21 cellular contexts compared by ENCODE assay signal in genomic region chr19:405138-405965, GRCh38. TPM values are rescaled to one million over a fixed set of nuclear protein-coding genes. Genes with fewer than 3 reads are reported as not detected.
DNase-seq lines count a peak whose midpoint lies in the region; ATAC-seq and TF ChIP-seq lines count a peak whose summit lies in the region.
"Had no signal": no experiment of that assay in that cellular context is flagged by ENCODE, and none has a peak within 500 bp of the region (broad histone marks: within the 10 kb centered on the region; RNA-seq: fewer than 3 reads in every experiment).

No MANE protein-coding gene starts in this region.

- no peak for TF ChIP-seq CTCF in left ventricle myocardium inferior (IDR thresholded peaks at IDR 0.05; ENCODE audit: borderline replicate concordance)
- no peak for TF ChIP-seq CTCF in VCaP (conservative IDR thresholded peaks at IDR 0.05)
- TF ChIP-seq CTCF in upper lobe of right lung (IDR thresholded peaks at IDR 0.05), result no peak

- CTCF ChIA-PET in naive thymus-derived CD4-positive, alpha-beta T cell (lab: Charles Lee), result no interaction called here

- POLR2A ChIA-PET in naive thymus-derived CD4-positive, alpha-beta T cell (lab: Charles Lee), result no interaction called here

- ATAC-seq in Right ventricle myocardium inferior (no peak), upper lobe of right lung (no peak), HG02763 (IDR thresholded peaks at IDR 0.05; ENCODE audit: unreplicated experiment) (no peak)
- ATAC-seq in naive thymus-derived CD4-positive, alpha-beta T cell, result no peak
- ATAC-seq: T-helper 17 cell had no signal

- peaks cover 86% of the 10 kb centered on the region for H3K27me3 ChIP-seq in left ventricle myocardium inferior (ENCODE audit: low read depth)
- H3K27me3 ChIP-seq in upper lobe of right lung, result peaks cover 30% of the 10 kb centered on the region
- H3K27me3 ChIP-seq in naive thymus-derived CD4-positive, alpha-beta T cell (ENCODE audit: control insufficient read depth in 2 of 2, insufficient read depth in 2 of 2, low read length in 2 of 2), result peaks cover 0 to 9% of the 10 kb centered on the region in 2 donors
- H3K27me3 ChIP-seq: ovary had no signal

- H3K4me3 ChIP-seq in left ventricle myocardium inferior, result no peak overlapping the region
- H3K4me3 ChIP-seq in upper lobe of right lung, result no peak overlapping the region
- no peak overlapping the region for H3K4me3 ChIP-seq in naive thymus-derived CD4-positive, alpha-beta T cell (ENCODE audit: low read length)
- H3K4me3 ChIP-seq: ovary, stomach had no signal

- no peak overlapping the region for H3K27ac ChIP-seq in left ventricle myocardium inferior (replicated peaks)
- H3K27ac ChIP-seq in VCaP, result peak overlapping the region; percentile 22
- H3K27ac ChIP-seq in upper lobe of right lung, result no peak overlapping the region
- no peak overlapping the region for H3K27ac ChIP-seq in naive thymus-derived CD4-positive, alpha-beta T cell (ENCODE audit: low read depth, low read length)
- H3K27ac ChIP-seq: ovary, stomach had no signal

- intact Hi-C loops in Right ventricle myocardium inferior (cut with DNase I), result no loop called here
- intact Hi-C loops in left ventricle myocardium inferior (cut with micrococcal nuclease), result no loop called here
- intact Hi-C loops in upper lobe of right lung (cut with DNase I), result no loop called here
- intact Hi-C loops in naive thymus-derived CD4-positive, alpha-beta T cell (cut with micrococcal nuclease), result no loop called here

- H3K27ac Mint-ChIP-seq in naive thymus-derived CD4-positive, alpha-beta T cell, result no peak overlapping the region
- H3K27ac Mint-ChIP-seq: activated naive CD4-positive, alpha-beta T cell treated with anti-CD3 and anti-CD28 coated beads, Interleukin-2, amount 50 U/mL, for 72 hours; immature natural killer cell; mesothelial cell of epicardium; T-helper 17 cell had no signal

- H3K36me3 Mint-ChIP-seq in naive thymus-derived CD4-positive, alpha-beta T cell, result peaks cover 0 to 4% (median 0%) of the 10 kb centered on the region in 5 donors
- H3K36me3 Mint-ChIP-seq: activated naive CD4-positive, alpha-beta T cell treated with anti-CD3 and anti-CD28 coated beads, Interleukin-2, amount 50 U/mL, for 72 hours; brain; immature natural killer cell; mesothelial cell of epicardium had no signal

- H3K9me3 Mint-ChIP-seq in naive thymus-derived CD4-positive, alpha-beta T cell, result peaks cover 0 to 7% (median 0%) of the 10 kb centered on the region in 11 donors
- H3K9me3 Mint-ChIP-seq: activated naive CD4-positive, alpha-beta T cell treated with anti-CD3 and anti-CD28 coated beads, Interleukin-2, amount 50 U/mL, for 72 hours; immature natural killer cell; mesothelial cell of epicardium had no signal

- H3K4me1 ChIP-seq in left ventricle myocardium inferior, result peaks cover 24% of the 10 kb centered on the region
- H3K4me1 ChIP-seq in upper lobe of right lung, result peaks cover 13% of the 10 kb centered on the region
- H3K4me1 ChIP-seq in naive thymus-derived CD4-positive, alpha-beta T cell (ENCODE audit: control insufficient read depth in 2 of 2, insufficient read depth in 2 of 2, low read length in 2 of 2), result peaks cover 0 to 8% of the 10 kb centered on the region in 2 donors

- H3K4me1 Mint-ChIP-seq in naive thymus-derived CD4-positive, alpha-beta T cell, result peaks cover 5 to 9% (median 7%) of the 10 kb centered on the region in 7 donors

- H3K36me3 ChIP-seq in left ventricle myocardium inferior (no peaks in the 10 kb centered on the region), upper lobe of right lung (no peaks in the 10 kb centered on the region)
- no peaks in the 10 kb centered on the region for H3K36me3 ChIP-seq in naive thymus-derived CD4-positive, alpha-beta T cell (ENCODE audit: control insufficient read depth in 2 of 3, insufficient read depth in 3 of 3, low read length in 3 of 3)
- H3K36me3 ChIP-seq: ovary, stomach had no signal

- H3K27me3 Mint-ChIP-seq in naive thymus-derived CD4-positive, alpha-beta T cell, result peaks cover 10 to 27% (median 18%) of the 10 kb centered on the region in 5 donors

- H3K4me3 Mint-ChIP-seq in naive thymus-derived CD4-positive, alpha-beta T cell, result peak overlapping the region in 1 of 10 donors; percentile 34
- H3K4me3 Mint-ChIP-seq: mesothelial cell of epicardium, T-helper 17 cell had no signal

- H3K9me3 ChIP-seq in left ventricle myocardium inferior (replicated peaks) (no peaks in the 10 kb centered on the region), upper lobe of right lung (no peaks in the 10 kb centered on the region)
- no peaks in the 10 kb centered on the region for H3K9me3 ChIP-seq in naive thymus-derived CD4-positive, alpha-beta T cell (ENCODE audit: control insufficient read depth in 2 of 3, low read length in 3 of 3)
- H3K9me3 ChIP-seq: ovary, stomach had no signal

- DNase-seq in Right ventricle myocardium inferior (ENCODE audit: missing footprints) (peak; percentile 40), left ventricle myocardium inferior (no peak), mucosa of gallbladder (ENCODE audit: low spot score) (peak; percentile 60), upper lobe of right lung (peak; percentile 60), NK-92 (lab: John Stamatoyannopoulos, UW; ENCODE audit: unreplicated experiment) (no peak)
- no peak for DNase-seq in naive thymus-derived CD4-positive, alpha-beta T cell
- DNase-seq: activated CD4-positive, CD25-positive, alpha-beta regulatory T cell treated with anti-CD3 and anti-CD28 coated beads, Interleukin-2, amount 50 U/mL, for 72 hours; dermis blood vessel endothelial cell; DMS79; immature natural killer cell; NCI-H1048; NCI-H2081 treated with DMSO at 0.1 percent for 48 hours; NCI-H82; stomach; T-helper 17 cell had no signal

RNA-seq across cellular contexts. Expression of gene C2CD4C, which starts 3.6 kb away (rescaled TPM):
- total RNA-seq in Right ventricle myocardium inferior, result 1.0 TPM
- 0.63 TPM for total RNA-seq in left ventricle myocardium inferior
- total RNA-seq in mucosa of gallbladder, result 172 TPM
- 2.6 TPM for total RNA-seq in upper lobe of right lung
- not detected for total RNA-seq in naive thymus-derived CD4-positive, alpha-beta T cell
- not detected for polyA plus RNA-seq in naive thymus-derived CD4-positive, alpha-beta T cell
- total RNA-seq: T-helper 17 cell had no signal
- polyA plus RNA-seq: immature natural killer cell had no signal

RNA-seq across cellular contexts. Expression of gene SHC2, which starts 55.5 kb away (rescaled TPM):
- total RNA-seq in Right ventricle myocardium inferior (10.7 TPM), left ventricle myocardium inferior (11.3 TPM), mucosa of gallbladder (139 TPM), upper lobe of right lung (37.8 TPM)
- 1 to 10 TPM in 2 of 5 experiments, under 1 TPM in 1, not detected in 2; 0.82 to 2.3 (median 2.1) TPM for total RNA-seq in naive thymus-derived CD4-positive, alpha-beta T cell
- polyA plus RNA-seq in naive thymus-derived CD4-positive, alpha-beta T cell, result not detected
- total RNA-seq: activated naive CD4-positive, alpha-beta T cell treated with anti-CD3 and anti-CD28 coated beads, Interleukin-2, amount 50 U/mL, for 72 hours; T-helper 17 cell had no signal
- polyA plus RNA-seq: immature natural killer cell had no signal

Comparison
In these comparisons a context has a peak if more than half of its experiments do, and no peak if none do; other contexts are left out.
1. DNase-seq: peak in Right ventricle myocardium inferior (single experiment), mucosa of gallbladder (single experiment) and upper lobe of right lung (single experiment); none in left ventricle myocardium inferior (single experiment), NK-92 (single experiment) and naive thymus-derived CD4-positive, alpha-beta T cell (0 of 9).
2. RNA of gene C2CD4C, which starts 3.6 kb away (total RNA-seq): 172 TPM in mucosa of gallbladder (single experiment); 2.6 TPM in upper lobe of right lung (single experiment), 1.0 TPM in Right ventricle myocardium inferior (single experiment), 0.63 TPM in left ventricle myocardium inferior (single experiment) and not detected in naive thymus-derived CD4-positive, alpha-beta T cell; every median in the first group is over 10 times any median in the second.